8 cellular contexts compared by ENCODE assay signal in genomic region chr3:87564438-87564837, GRCh38.
"Had no signal": no experiment of that assay in that cellular context is flagged by ENCODE, and none has a peak within 500 bp of the region (broad histone marks: within the 10 kb centered on the region; RNA-seq: fewer than 3 reads in every experiment).

No MANE protein-coding gene starts in this region.

- H2AFZ ChIP-seq: GM23248 had no signal

- DNase-seq: GM23248, GOT3, H7, IMR-90, KBM-7 had no signal

- H3K36me3 ChIP-seq: HAP-1 had no signal

- H3K4me1 ChIP-seq: HAP-1 had no signal

- H3K9ac ChIP-seq: GM23248 had no signal

- FAIRE-seq: HTR-8/SVneo had no signal

- H3K9me3 ChIP-seq: HAP-1 had no signal

- H3K4me3 ChIP-seq: GM23248, HAP-1 had no signal

- H3K27ac ChIP-seq: GM23248 had no signal

- ATAC-seq: HCT116 had no signal
